In genomic region chr9:130665029-130665430, GRCh38 we compare ENCODE assay signal across 2 cellular contexts.
TF ChIP-seq lines count a peak whose summit lies in the region.

No MANE protein-coding gene starts in this region.

TF ChIP-seq in HEK293, 187 proteins besides CTCF, POLR2A, EP300 and RAD21 (continued from another document):
- TF ChIP-seq ZNF248 (tag by site-specific recombination; IDR thresholded peaks at IDR 0.05): no peak

TF ChIP-seq in neural cell, 6 proteins besides CTCF, POLR2A, EP300 and RAD21 (continued from another document):
- TF ChIP-seq REST (IDR thresholded peaks at IDR 0.05; ENCODE audit: borderline replicate concordance) (no peak), MXI1 (conservative IDR thresholded peaks at IDR 0.05; ENCODE audit: poor library complexity, severe bottlenecking) (no peak)
